ENCODE assay signal across 1 cellular context in the genomic region with DNA sequence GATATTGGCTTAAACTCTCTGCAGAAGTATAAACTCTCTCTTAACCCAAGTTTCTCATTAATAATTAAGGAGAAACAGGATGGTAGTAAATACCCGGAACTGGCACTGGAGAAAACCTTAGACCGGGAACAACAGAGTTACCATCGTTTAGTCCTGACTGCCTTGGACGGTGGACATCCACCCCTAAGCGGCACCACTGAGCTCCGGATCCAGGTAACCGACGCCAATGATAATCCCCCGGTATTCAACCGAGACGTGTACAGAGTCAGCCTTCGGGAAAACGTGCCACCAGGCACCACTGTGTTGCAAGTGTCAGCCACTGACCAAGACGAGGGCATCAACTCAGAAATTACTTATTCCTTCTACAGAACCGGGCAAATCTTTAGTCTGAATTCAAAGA.
TF ChIP-seq lines count a peak whose summit lies in the region.

No MANE protein-coding gene starts in this region.

TF ChIP-seq in IMR-90, 13 proteins besides CTCF, POLR2A, EP300 and RAD21:
- TF ChIP-seq RFX5 (IDR thresholded peaks at IDR 0.05; ENCODE audit: low read depth, low read length) (no peak), BHLHE40 (IDR thresholded peaks at IDR 0.05; ENCODE audit: low read depth, low read length) (no peak), NFE2L2 (IDR thresholded peaks at IDR 0.05; ENCODE audit: low read depth, low read length) (no peak), CEBPB (IDR thresholded peaks at IDR 0.05; ENCODE audit: low read depth, low read length) (no peak), CHD1 (IDR thresholded peaks at IDR 0.05; ENCODE audit: low read depth, low read length) (no peak), MXI1 (IDR thresholded peaks at IDR 0.05; ENCODE audit: borderline replicate concordance, low read depth, low read length) (no peak), FOS (IDR thresholded peaks at IDR 0.05; ENCODE audit: low read depth, low read length) (no peak), MAZ (IDR thresholded peaks at IDR 0.05; ENCODE audit: borderline replicate concordance, low read depth, low read length) (no peak)
- TF ChIP-seq, protein P1, sequence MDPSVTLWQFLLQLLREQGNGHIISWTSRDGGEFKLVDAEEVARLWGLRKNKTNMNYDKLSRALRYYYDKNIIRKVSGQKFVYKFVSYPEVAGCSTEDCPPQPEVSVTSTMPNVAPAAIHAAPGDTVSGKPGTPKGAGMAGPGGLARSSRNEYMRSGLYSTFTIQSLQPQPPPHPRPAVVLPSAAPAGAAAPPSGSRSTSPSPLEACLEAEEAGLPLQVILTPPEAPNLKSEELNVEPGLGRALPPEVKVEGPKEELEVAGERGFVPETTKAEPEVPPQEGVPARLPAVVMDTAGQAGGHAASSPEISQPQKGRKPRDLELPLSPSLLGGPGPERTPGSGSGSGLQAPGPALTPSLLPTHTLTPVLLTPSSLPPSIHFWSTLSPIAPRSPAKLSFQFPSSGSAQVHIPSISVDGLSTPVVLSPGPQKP (IDR thresholded peaks at IDR 0.05; ENCODE audit: borderline replicate concordance, low read depth, low read length) = no peak
- TF ChIP-seq, protein P2, sequence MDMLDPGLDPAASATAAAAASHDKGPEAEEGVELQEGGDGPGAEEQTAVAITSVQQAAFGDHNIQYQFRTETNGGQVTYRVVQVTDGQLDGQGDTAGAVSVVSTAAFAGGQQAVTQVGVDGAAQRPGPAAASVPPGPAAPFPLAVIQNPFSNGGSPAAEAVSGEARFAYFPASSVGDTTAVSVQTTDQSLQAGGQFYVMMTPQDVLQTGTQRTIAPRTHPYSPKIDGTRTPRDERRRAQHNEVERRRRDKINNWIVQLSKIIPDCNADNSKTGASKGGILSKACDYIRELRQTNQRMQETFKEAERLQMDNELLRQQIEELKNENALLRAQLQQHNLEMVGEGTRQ (IDR thresholded peaks at IDR 0.05; ENCODE audit: low read depth, low read length) = no peak
TF ChIP-seq in IMR-90: peak in this region for 0.
